ENCODE assay signal across 9 cellular contexts in genomic region chr7:96596120-96596826, GRCh38.
A peak's percentile ranks its signal among the peaks of the same experiment; 100 is the strongest.
DNase-seq lines count a peak whose midpoint lies in the region; ATAC-seq and TF ChIP-seq lines count a peak whose summit lies in the region.
"Had no signal": no experiment of that assay in that cellular context is flagged by ENCODE, and none has a peak within 500 bp of the region (broad histone marks: within the 10 kb centered on the region; RNA-seq: fewer than 3 reads in every experiment).

No MANE protein-coding gene starts in this region.

- TF ChIP-seq CTCF in Panc1 (IDR thresholded peaks at IDR 0.05): peak; percentile 36

- no peaks in the 10 kb centered on the region for H3K36me3 ChIP-seq in Panc1 (ENCODE audit: control insufficient read depth, insufficient read depth, low read length)

- ATAC-seq in Panc1 (peak; percentile 53; the same call in 1 of the 2 replicates), HG02885 (IDR thresholded peaks at IDR 0.05; ENCODE audit: poor library complexity, unreplicated experiment) (no peak), GM18502 (IDR thresholded peaks at IDR 0.05; ENCODE audit: poor library complexity, unreplicated experiment) (no peak)

- POLR2A ChIA-PET in Panc1 (lab: Charles Lee): no interaction called here

- no peak overlapping the region for H3K4me3 ChIP-seq in Panc1 (ENCODE audit: low read depth in 2 of 2, low read length in 2 of 2)
- H3K4me3 ChIP-seq: skin epidermis had no signal

- BruUV-seq in Panc1 (replicated peaks; lab: Mats Ljungman, UMichigan): no TSS peak

- H3K27me3 ChIP-seq in Panc1 (ENCODE audit: control insufficient read depth, insufficient read depth, low read length): peaks cover 2% of the 10 kb centered on the region; the same call in 1 of the 2 replicates

- in situ Hi-C loops in Panc1 (cut with HindIII; ENCODE audit: low pct_unique_long_range_greater_than_20kb, low sequenced_read_pairs): no loop called here

- no peaks in the 10 kb centered on the region for H3K9me3 ChIP-seq in Panc1 (ENCODE audit: control insufficient read depth, insufficient read depth, low read depth, low read length)

- DNase-seq in DMS53 treated with DMSO at 0.1 percent for 48 hours (lab: John Stamatoyannopoulos, UW; ENCODE audit: unreplicated experiment): peak; percentile 96
- peak; percentile 100 for DNase-seq in NCI-H1105 (lab: John Stamatoyannopoulos, UW)
- DNase-seq in Panc1 (ENCODE audit: low read depth, low spot score): peak; percentile 8
- DNase-seq in islet precursor cell: peak; percentile 93
- DNase-seq in hepatic stellate cell (ENCODE audit: low spot score): no peak
- DNase-seq in UCSD-AML1 (lab: John Stamatoyannopoulos, UW; ENCODE audit: unreplicated experiment): no peak

- intact Hi-C loops in Panc1 (cut with micrococcal nuclease; ENCODE audit: unreplicated experiment): no loop called here

- CTCF ChIA-PET in Panc1 (lab: Charles Lee): no interaction called here

- H3K4me1 ChIP-seq in Panc1 (ENCODE audit: control insufficient read depth, insufficient read depth, low read length): no peaks in the 10 kb centered on the region

- H3K27ac ChIP-seq in Panc1 (ENCODE audit: low read length): no peak overlapping the region
- H3K27ac ChIP-seq: skin epidermis had no signal

Comparison
In these comparisons a context has a peak if more than half of its experiments do, and no peak if none do; other contexts are left out.
1. DNase-seq: peak in DMS53 treated with DMSO at 0.1 percent for 48 hours (single experiment), NCI-H1105 (single experiment), Panc1 (single experiment) and islet precursor cell (single experiment); none in hepatic stellate cell (single experiment) and UCSD-AML1 (single experiment).